Comparison of ENCODE assay signal across 1 cellular context in the genomic region with DNA sequence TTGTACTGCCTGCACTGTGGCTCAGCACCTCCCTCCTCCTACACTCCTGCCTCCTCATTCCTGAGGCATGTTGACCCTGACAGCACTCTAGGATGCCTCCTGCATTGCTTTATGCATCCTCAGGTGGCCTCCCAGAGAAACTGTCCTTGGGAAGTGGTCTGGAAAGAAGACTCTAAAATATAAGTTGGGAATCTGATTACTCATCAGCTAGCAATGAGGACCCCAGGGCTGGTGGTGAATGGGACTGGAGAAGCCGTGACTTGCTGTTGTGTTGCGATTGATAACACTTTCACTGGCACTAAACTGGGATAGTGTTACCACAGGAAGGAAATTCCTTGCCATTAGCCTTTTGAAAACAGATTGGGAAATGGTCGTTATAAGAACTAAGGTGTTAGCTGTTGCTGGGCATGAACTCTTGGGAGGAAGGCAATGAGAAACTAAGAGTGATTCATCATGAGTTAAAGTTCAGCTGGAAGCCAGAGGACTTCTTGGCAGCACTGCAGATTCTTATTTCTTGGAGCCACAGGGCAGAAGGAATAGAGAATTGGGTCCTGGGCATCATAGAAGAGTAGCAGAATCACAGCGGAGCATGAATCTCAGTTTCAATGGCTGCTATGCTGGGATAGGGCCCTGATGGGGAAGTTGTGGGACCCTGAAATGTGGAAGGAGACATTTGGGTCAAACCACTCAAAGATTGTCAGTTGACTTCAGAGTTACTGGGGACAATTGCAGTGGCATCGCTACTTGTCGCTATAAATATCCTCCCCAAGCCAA.
TF ChIP-seq lines count a peak whose summit lies in the region.

No MANE protein-coding gene starts in this region.

TF ChIP-seq in IMR-90, 13 proteins besides CTCF, POLR2A, EP300 and RAD21 (continued from another document):
- TF ChIP-seq, protein P1, sequence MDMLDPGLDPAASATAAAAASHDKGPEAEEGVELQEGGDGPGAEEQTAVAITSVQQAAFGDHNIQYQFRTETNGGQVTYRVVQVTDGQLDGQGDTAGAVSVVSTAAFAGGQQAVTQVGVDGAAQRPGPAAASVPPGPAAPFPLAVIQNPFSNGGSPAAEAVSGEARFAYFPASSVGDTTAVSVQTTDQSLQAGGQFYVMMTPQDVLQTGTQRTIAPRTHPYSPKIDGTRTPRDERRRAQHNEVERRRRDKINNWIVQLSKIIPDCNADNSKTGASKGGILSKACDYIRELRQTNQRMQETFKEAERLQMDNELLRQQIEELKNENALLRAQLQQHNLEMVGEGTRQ (IDR thresholded peaks at IDR 0.05; ENCODE audit: low read depth, low read length), result no peak
- TF ChIP-seq FOS (IDR thresholded peaks at IDR 0.05; ENCODE audit: low read depth, low read length) (no peak), MAZ (IDR thresholded peaks at IDR 0.05; ENCODE audit: borderline replicate concordance, low read depth, low read length) (no peak), NFE2L2 (IDR thresholded peaks at IDR 0.05; ENCODE audit: low read depth, low read length) (no peak), SMC3 (IDR thresholded peaks at IDR 0.05; ENCODE audit: low read depth, low read length) (no peak), RFX5 (IDR thresholded peaks at IDR 0.05; ENCODE audit: low read depth, low read length) (no peak)
